Comparison of ENCODE assay signal across 18 cellular contexts in genomic region chr11:121634273-121634672, GRCh38.
DNase-seq lines count a peak whose midpoint lies in the region; ATAC-seq lines count a peak whose summit lies in the region.
"Had no signal": no experiment of that assay in that cellular context is flagged by ENCODE, and none has a peak within 500 bp of the region (broad histone marks: within the 10 kb centered on the region; RNA-seq: fewer than 3 reads in every experiment).

No MANE protein-coding gene starts in this region.

- no peaks in the 10 kb centered on the region for H3K27me3 ChIP-seq in aorta (ENCODE audit: control insufficient read depth in 1 of 2, insufficient read depth in 2 of 2, low read length in 1 of 2)
- H3K27me3 ChIP-seq: SJCRH30 had no signal

- DNase-seq in stimulated activated naive CD8-positive, alpha-beta T cell treated with anti-CD3 and anti-CD28 coated beads, Interleukin-15, amount 100 ng/mL, for 72 hours: no peak
- DNase-seq in left lobe of liver (ENCODE audit: low spot score) (no peak), aorta (no peak), NCI-H82 treated with DMSO at 0.1 percent for 48 hours (lab: John Stamatoyannopoulos, UW; ENCODE audit: unreplicated experiment) (no peak), kidney tubule cell (ENCODE audit: low spot score) (no peak)
- no peak for DNase-seq in stimulated activated effector memory CD8-positive, alpha-beta T cell treated with anti-CD3 and anti-CD28 coated beads, Interleukin-12 subunit alpha, Interleukin-12 subunit beta, amount 100 ng/mL, for 72 hours (ENCODE audit: low spot score in 2 of 2)
- DNase-seq: C1 segment of cervical spinal cord, COR-L47, DMS153, H7, NCI-H1417 treated with DMSO at 0.1 percent for 48 hours, NCI-H2029, NCI-H2171, NCI-H446, SJCRH30 had no signal

- H3K36me3 Mint-ChIP-seq in stimulated activated naive CD8-positive, alpha-beta T cell treated with anti-CD3 and anti-CD28 coated beads, Interleukin-15, Interleukin-2, amounts not matched to agents 100 ng/mL and 50 ng/mL, for 24 hours (ENCODE audit: low read depth): peaks cover 24% of the 10 kb centered on the region
- H3K36me3 Mint-ChIP-seq in activated T-helper 17 cell treated with anti-CD3 and anti-CD28 coated beads, Interleukin-2, amount 50 U/mL, for 72 hours (ENCODE audit: low read depth): peaks cover 44% of the 10 kb centered on the region
- H3K36me3 Mint-ChIP-seq in stimulated activated effector memory CD8-positive, alpha-beta T cell treated with anti-CD3 and anti-CD28 coated beads, Interleukin-12 subunit alpha, Interleukin-12 subunit beta, amount 100 ng/mL, for 72 hours: peaks cover 44% of the 10 kb centered on the region

- H3K27me3 Mint-ChIP-seq in stimulated activated naive CD8-positive, alpha-beta T cell treated with anti-CD3 and anti-CD28 coated beads, Interleukin-15, Interleukin-2, amounts not matched to agents 100 ng/mL and 50 ng/mL, for 24 hours: no peaks in the 10 kb centered on the region
- no peaks in the 10 kb centered on the region for H3K27me3 Mint-ChIP-seq in stimulated activated naive CD8-positive, alpha-beta T cell treated with anti-CD3 and anti-CD28 coated beads, Interleukin-15, amount 100 ng/mL, for 72 hours
- no peaks in the 10 kb centered on the region for H3K27me3 Mint-ChIP-seq in activated T-helper 17 cell treated with anti-CD3 and anti-CD28 coated beads, Interleukin-2, amount 50 U/mL, for 72 hours

- no peak for ATAC-seq in stimulated activated naive CD8-positive, alpha-beta T cell treated with anti-CD3 and anti-CD28 coated beads, Interleukin-15, amount 100 ng/mL, for 72 hours
- ATAC-seq in activated T-helper 17 cell treated with anti-CD3 and anti-CD28 coated beads, Interleukin-2, amount 50 U/mL, for 72 hours (replicated peaks): no peak
- ATAC-seq in left lobe of liver (peak; percentile 24), aorta (ENCODE audit: low FRiP score) (no peak)
- no peak for ATAC-seq in stimulated activated effector memory CD8-positive, alpha-beta T cell treated with anti-CD3 and anti-CD28 coated beads, Interleukin-12 subunit alpha, Interleukin-12 subunit beta, amount 100 ng/mL, for 72 hours

- intact Hi-C loops in aorta (cut with DNase I): no loop called here

- no peaks in the 10 kb centered on the region for H3K9me3 Mint-ChIP-seq in stimulated activated naive CD8-positive, alpha-beta T cell treated with anti-CD3 and anti-CD28 coated beads, Interleukin-15, Interleukin-2, amounts not matched to agents 100 ng/mL and 50 ng/mL, for 24 hours
- H3K9me3 Mint-ChIP-seq in stimulated activated naive CD8-positive, alpha-beta T cell treated with anti-CD3 and anti-CD28 coated beads, Interleukin-15, amount 100 ng/mL, for 72 hours: no peaks in the 10 kb centered on the region
- H3K9me3 Mint-ChIP-seq in activated T-helper 17 cell treated with anti-CD3 and anti-CD28 coated beads, Interleukin-2, amount 50 U/mL, for 72 hours: no peaks in the 10 kb centered on the region
- no peaks in the 10 kb centered on the region for H3K9me3 Mint-ChIP-seq in stimulated activated effector memory CD8-positive, alpha-beta T cell treated with anti-CD3 and anti-CD28 coated beads, Interleukin-12 subunit alpha, Interleukin-12 subunit beta, amount 100 ng/mL, for 72 hours

- H3K4me1 Mint-ChIP-seq in stimulated activated naive CD8-positive, alpha-beta T cell treated with anti-CD3 and anti-CD28 coated beads, Interleukin-15, Interleukin-2, amounts not matched to agents 100 ng/mL and 50 ng/mL, for 24 hours (ENCODE audit: low read depth): no peaks in the 10 kb centered on the region
- no peaks in the 10 kb centered on the region for H3K4me1 Mint-ChIP-seq in stimulated activated naive CD8-positive, alpha-beta T cell treated with anti-CD3 and anti-CD28 coated beads, Interleukin-15, amount 100 ng/mL, for 72 hours
- H3K4me1 Mint-ChIP-seq in activated T-helper 17 cell treated with anti-CD3 and anti-CD28 coated beads, Interleukin-2, amount 50 U/mL, for 72 hours: no peaks in the 10 kb centered on the region
- H3K4me1 Mint-ChIP-seq in stimulated activated effector memory CD8-positive, alpha-beta T cell treated with anti-CD3 and anti-CD28 coated beads, Interleukin-12 subunit alpha, Interleukin-12 subunit beta, amount 100 ng/mL, for 72 hours: no peaks in the 10 kb centered on the region

- 97 to 98% methylated on average over 5 of the region's 5 CpGs for WGBS in aorta, 2 donors

- H3K9me3 ChIP-seq in aorta (ENCODE audit: control insufficient read depth, low read length): no peaks in the 10 kb centered on the region
- H3K9me3 ChIP-seq: SJCRH30 had no signal

- no peaks in the 10 kb centered on the region for H3K36me3 ChIP-seq in aorta (ENCODE audit: control insufficient read depth in 1 of 2, insufficient read depth in 2 of 2, low read length in 1 of 2)
- H3K36me3 ChIP-seq: SJCRH30 had no signal

- H3K27ac Mint-ChIP-seq in stimulated activated naive CD8-positive, alpha-beta T cell treated with anti-CD3 and anti-CD28 coated beads, Interleukin-15, Interleukin-2, amounts not matched to agents 100 ng/mL and 50 ng/mL, for 24 hours: peak overlapping the region; percentile 4
- no peak overlapping the region for H3K27ac Mint-ChIP-seq in stimulated activated naive CD8-positive, alpha-beta T cell treated with anti-CD3 and anti-CD28 coated beads, Interleukin-15, amount 100 ng/mL, for 72 hours
- peak overlapping the region; percentile 31 for H3K27ac Mint-ChIP-seq in activated T-helper 17 cell treated with anti-CD3 and anti-CD28 coated beads, Interleukin-2, amount 50 U/mL, for 72 hours
- peak overlapping the region; percentile 37 for H3K27ac Mint-ChIP-seq in stimulated activated effector memory CD8-positive, alpha-beta T cell treated with anti-CD3 and anti-CD28 coated beads, Interleukin-12 subunit alpha, Interleukin-12 subunit beta, amount 100 ng/mL, for 72 hours

- no peak overlapping the region for H3K27ac ChIP-seq in aorta (ENCODE audit: low read depth in 1 of 2, low read length in 2 of 2)
- H3K27ac ChIP-seq: RWPE1, SJCRH30 had no signal

- peaks cover 0 to 2% of the 10 kb centered on the region in 2 donors for H3K4me1 ChIP-seq in aorta (ENCODE audit: control insufficient read depth in 1 of 2, insufficient read depth in 2 of 2, low read length in 2 of 2)
- H3K4me1 ChIP-seq: SJCRH30 had no signal

- no peak overlapping the region for H3K4me3 ChIP-seq in aorta (ENCODE audit: low read length in 2 of 2)
- H3K4me3 ChIP-seq: SJCRH30 had no signal

- H3K4me3 Mint-ChIP-seq in stimulated activated naive CD8-positive, alpha-beta T cell treated with anti-CD3 and anti-CD28 coated beads, Interleukin-15, Interleukin-2, amounts not matched to agents 100 ng/mL and 50 ng/mL, for 24 hours: no peak overlapping the region
- H3K4me3 Mint-ChIP-seq in stimulated activated naive CD8-positive, alpha-beta T cell treated with anti-CD3 and anti-CD28 coated beads, Interleukin-15, amount 100 ng/mL, for 72 hours: no peak overlapping the region
- H3K4me3 Mint-ChIP-seq in activated T-helper 17 cell treated with anti-CD3 and anti-CD28 coated beads, Interleukin-2, amount 50 U/mL, for 72 hours: no peak overlapping the region
- H3K4me3 Mint-ChIP-seq in stimulated activated effector memory CD8-positive, alpha-beta T cell treated with anti-CD3 and anti-CD28 coated beads, Interleukin-12 subunit alpha, Interleukin-12 subunit beta, amount 100 ng/mL, for 72 hours: no peak overlapping the region

Comparison
In these comparisons a context has a peak if more than half of its experiments do, and no peak if none do; other contexts are left out.
1. H3K27ac Mint-ChIP-seq: peak in stimulated activated naive CD8-positive, alpha-beta T cell treated with anti-CD3 and anti-CD28 coated beads, Interleukin-15, Interleukin-2, amounts not matched to agents 100 ng/mL and 50 ng/mL, for 24 hours (single experiment), activated T-helper 17 cell treated with anti-CD3 and anti-CD28 coated beads, Interleukin-2, amount 50 U/mL, for 72 hours (single experiment) and stimulated activated effector memory CD8-positive, alpha-beta T cell treated with anti-CD3 and anti-CD28 coated beads, Interleukin-12 subunit alpha, Interleukin-12 subunit beta, amount 100 ng/mL, for 72 hours (single experiment); none in stimulated activated naive CD8-positive, alpha-beta T cell treated with anti-CD3 and anti-CD28 coated beads, Interleukin-15, amount 100 ng/mL, for 72 hours (0 of 2).